In genomic region chr3:49015765-49016164, GRCh38 we compare ENCODE assay signal across 20 cellular contexts. TPM values are rescaled to one million over a fixed set of nuclear protein-coding genes. Genes with fewer than 3 reads are reported as not detected.
DNase-seq lines count a peak whose midpoint lies in the region; ATAC-seq and TF ChIP-seq lines count a peak whose summit lies in the region.
"Had no signal": no experiment of that assay in that cellular context is flagged by ENCODE, and none has a peak within 500 bp of the region (broad histone marks: within the 10 kb centered on the region; RNA-seq: fewer than 3 reads in every experiment).

No MANE protein-coding gene starts in this region.

- TF ChIP-seq CTCF in VCaP (conservative IDR thresholded peaks at IDR 0.05) (no peak), type B pancreatic cell (conservative IDR thresholded peaks at IDR 0.05) (no peak)

- DNase-seq in activated naive CD4-positive, alpha-beta T cell treated with anti-CD3 and anti-CD28 coated beads, Interleukin-2, amount 10 ng/mL, durations not matched to agents 7 days and 5 days = no peak
- no peak for DNase-seq in activated naive CD4-positive, alpha-beta T cell treated with Interleukin-2 at 50 U/mL for 16 hours
- peak; percentile 92 for DNase-seq in foreskin melanocyte
- DNase-seq in type B pancreatic cell (ENCODE audit: extremely low spot score, unreplicated experiment) = no peak
- no peak for DNase-seq in AG08396 (ENCODE audit: low spot score)
- DNase-seq: activated CD4-positive, alpha-beta T cell treated with anti-CD3 and anti-CD28 coated beads, Interleukin-2, amount 50 U/mL, for 1 hour; activated naive CD8-positive, alpha-beta T cell treated with anti-CD3 and anti-CD28 coated beads, Interleukin-2, amount 10 ng/mL, durations not matched to agents 7 days and 5 days; activated T-cell treated with anti-CD3 and anti-CD28 coated beads, Interleukin-2, amount 50 U/mL, for 4 hours; brain microvascular endothelial cell; cortex of kidney; foreskin fibroblast; hypothalamus; KBM-7; NCI-H2081; NCI-H524; psoas muscle; stimulated activated CD4-positive, alpha-beta T cell treated with anti-CD3 and anti-CD28 coated beads, Interleukin-4, amount 100 ng/mL, for 4 hours had no signal

- CTCF ChIA-PET in activated naive CD4-positive, alpha-beta T cell treated with anti-CD3 and anti-CD28 coated beads, Interleukin-2, amount 10 ng/mL, durations not matched to agents 7 days and 5 days (lab: Charles Lee) = interaction anchor here (9.0 kb wide), 1 partner anchor 9 kb away, joined by 62 read pairs; the partner anchor contains the start of gene WDR6

- H3K9me3 Mint-ChIP-seq in activated naive CD4-positive, alpha-beta T cell treated with anti-CD3 and anti-CD28 coated beads, Interleukin-2, amount 10 ng/mL, durations not matched to agents 7 days and 5 days = no peaks in the 10 kb centered on the region
- H3K9me3 Mint-ChIP-seq in type B pancreatic cell = no peaks in the 10 kb centered on the region
- H3K9me3 Mint-ChIP-seq: activated naive CD8-positive, alpha-beta T cell treated with anti-CD3 and anti-CD28 coated beads, Interleukin-2, amount 10 ng/mL, durations not matched to agents 7 days and 5 days; activated T-cell treated with anti-CD3 and anti-CD28 coated beads, Interleukin-2, amount 50 U/mL, for 4 hours had no signal

- peaks cover 35% of the 10 kb centered on the region for H3K4me1 Mint-ChIP-seq in activated naive CD4-positive, alpha-beta T cell treated with anti-CD3 and anti-CD28 coated beads, Interleukin-2, amount 10 ng/mL, durations not matched to agents 7 days and 5 days
- H3K4me1 Mint-ChIP-seq in type B pancreatic cell (ENCODE audit: unreplicated experiment) = peaks cover 4% of the 10 kb centered on the region

- peak overlapping the region; percentile 12 for H3K27ac Mint-ChIP-seq in activated naive CD4-positive, alpha-beta T cell treated with anti-CD3 and anti-CD28 coated beads, Interleukin-2, amount 10 ng/mL, durations not matched to agents 7 days and 5 days
- peak overlapping the region; percentile 62 for H3K27ac Mint-ChIP-seq in type B pancreatic cell
- H3K27ac Mint-ChIP-seq: activated naive CD8-positive, alpha-beta T cell treated with anti-CD3 and anti-CD28 coated beads, Interleukin-2, amount 10 ng/mL, durations not matched to agents 7 days and 5 days had no signal

- ATAC-seq in GM21576 (IDR thresholded peaks at IDR 0.05; ENCODE audit: unreplicated experiment) (no peak), HG03521 (IDR thresholded peaks at IDR 0.05; ENCODE audit: unreplicated experiment) (no peak)
- ATAC-seq: activated T-cell treated with anti-CD3 and anti-CD28 coated beads, Interleukin-2, amount 50 U/mL, for 4 hours; psoas muscle had no signal

- no peak overlapping the region for H3K4me3 Mint-ChIP-seq in activated naive CD4-positive, alpha-beta T cell treated with anti-CD3 and anti-CD28 coated beads, Interleukin-2, amount 10 ng/mL, durations not matched to agents 7 days and 5 days
- peak overlapping the region; percentile 68 for H3K4me3 Mint-ChIP-seq in type B pancreatic cell
- H3K4me3 Mint-ChIP-seq: activated naive CD8-positive, alpha-beta T cell treated with anti-CD3 and anti-CD28 coated beads, Interleukin-2, amount 10 ng/mL, durations not matched to agents 7 days and 5 days had no signal

- H3K27me3 Mint-ChIP-seq in activated naive CD4-positive, alpha-beta T cell treated with anti-CD3 and anti-CD28 coated beads, Interleukin-2, amount 10 ng/mL, durations not matched to agents 7 days and 5 days = no peaks in the 10 kb centered on the region
- H3K27me3 Mint-ChIP-seq in type B pancreatic cell = no peaks in the 10 kb centered on the region
- H3K27me3 Mint-ChIP-seq: activated naive CD8-positive, alpha-beta T cell treated with anti-CD3 and anti-CD28 coated beads, Interleukin-2, amount 10 ng/mL, durations not matched to agents 7 days and 5 days had no signal

- H3K36me3 Mint-ChIP-seq in activated naive CD4-positive, alpha-beta T cell treated with anti-CD3 and anti-CD28 coated beads, Interleukin-2, amount 10 ng/mL, durations not matched to agents 7 days and 5 days = peaks cover 24% of the 10 kb centered on the region
- peaks cover 6% of the 10 kb centered on the region for H3K36me3 Mint-ChIP-seq in type B pancreatic cell

- peak overlapping the region; percentile 99 for H3K27ac ChIP-seq in VCaP
- H3K27ac ChIP-seq: brain microvascular endothelial cell, psoas muscle had no signal

RNA-seq across cellular contexts. Expression of gene DALRD3, which starts 2.6 kb away (rescaled TPM):
- total RNA-seq in type B pancreatic cell (ENCODE audit: low replicate concordance) = 31.2 and 36.0 TPM in 2 replicates

RNA-seq across cellular contexts. Expression of gene NDUFAF3, which starts 6.2 kb away (rescaled TPM):
- total RNA-seq in type B pancreatic cell (ENCODE audit: low replicate concordance) = 62.0 and 67.0 TPM in 2 replicates

RNA-seq across cellular contexts. Expression of gene WDR6, which starts 8.6 kb away (rescaled TPM):
- 272 and 334 TPM in 2 replicates for total RNA-seq in type B pancreatic cell (ENCODE audit: low replicate concordance)

RNA-seq across cellular contexts. Expression of gene IMPDH2, which starts 13.4 kb away (rescaled TPM):
- 221 and 256 TPM in 2 replicates for total RNA-seq in type B pancreatic cell (ENCODE audit: low replicate concordance)

RNA-seq across cellular contexts. Expression of gene P4HTM, which starts 25.7 kb away (rescaled TPM):
- 47.4 and 54.8 TPM in 2 replicates for total RNA-seq in type B pancreatic cell (ENCODE audit: low replicate concordance)
